In the genomic region with DNA sequence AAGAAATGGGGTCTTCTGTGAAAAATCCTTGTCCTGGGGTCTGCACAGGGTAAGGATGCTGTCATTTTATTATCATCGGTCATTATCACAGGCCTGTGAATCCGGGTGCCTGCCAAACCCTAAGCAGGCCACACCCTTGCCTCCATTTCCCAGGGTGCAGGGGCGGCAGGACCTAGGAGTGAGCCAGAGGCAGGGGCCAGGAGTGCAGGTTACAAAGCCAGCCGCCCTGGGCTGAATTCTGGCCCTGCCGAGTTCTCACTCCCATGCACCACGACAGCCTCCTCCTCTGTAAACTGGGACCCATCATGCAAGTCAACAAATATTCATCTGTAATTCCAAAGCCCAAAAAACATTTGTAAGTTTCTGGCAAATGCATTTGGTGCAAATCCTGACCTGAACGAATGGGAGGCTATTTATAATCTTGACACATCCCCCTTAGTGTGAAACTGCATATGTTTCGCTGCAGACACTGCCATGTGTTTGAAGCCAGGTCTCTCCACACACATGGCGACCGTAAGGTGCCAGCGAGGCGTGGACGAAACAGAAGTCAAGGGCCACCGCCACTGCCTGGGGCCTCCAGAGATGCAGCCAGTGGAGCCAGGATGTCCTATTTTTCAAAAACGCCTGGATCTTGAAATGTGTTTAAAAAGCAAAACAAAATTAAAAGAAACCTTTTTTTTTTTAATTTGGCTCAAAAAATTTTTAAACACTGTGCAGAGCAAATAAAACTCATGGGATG, we compare ENCODE assay signal across 33 cellular contexts. TPM values are rescaled to one million over a fixed set of nuclear protein-coding genes. Genes with fewer than 3 reads are reported as not detected.
DNase-seq lines count a peak whose midpoint lies in the region; ATAC-seq and TF ChIP-seq lines count a peak whose summit lies in the region.
"Had no signal": no experiment of that assay in that cellular context is flagged by ENCODE, and none has a peak within 500 bp of the region (broad histone marks: within the 10 kb centered on the region; RNA-seq: fewer than 3 reads in every experiment).

No MANE protein-coding gene starts in this region.

- no peaks in the 10 kb centered on the region for H3K9me3 Mint-ChIP-seq in activated CD4-positive, alpha-beta memory T cell treated with anti-CD3 and anti-CD28 coated beads, Interleukin-2, amount 10 ng/mL, durations not matched to agents 7 days and 5 days
- no peaks in the 10 kb centered on the region for H3K9me3 Mint-ChIP-seq in activated CD4-positive, alpha-beta memory T cell treated with anti-CD3 and anti-CD28 coated beads for 36 hours
- no peaks in the 10 kb centered on the region for H3K9me3 Mint-ChIP-seq in CD8-positive, alpha-beta T cell
- H3K9me3 Mint-ChIP-seq in activated naive CD8-positive, alpha-beta T cell (ENCODE audit: low read depth) = no peaks in the 10 kb centered on the region
- H3K9me3 Mint-ChIP-seq in nephron progenitor cell = no peaks in the 10 kb centered on the region
- H3K9me3 Mint-ChIP-seq: dendritic cell treated with granulocyte-macrophage colony-stimulating factor and Interleukin-4, amounts not matched to agents 40 ng/mL and 50 ng/mL, for 4 days; type B pancreatic cell had no signal

- peaks cover 96% of the 10 kb centered on the region for H3K4me1 ChIP-seq in CD8-positive, alpha-beta T cell (ENCODE audit: insufficient read depth, low read length)
- H3K4me1 ChIP-seq in foreskin keratinocyte = no peaks in the 10 kb centered on the region
- H3K4me1 ChIP-seq: A549, BE2C, left ventricle myocardium inferior had no signal

- H3K4me3 Mint-ChIP-seq in activated CD4-positive, alpha-beta memory T cell treated with anti-CD3 and anti-CD28 coated beads, Interleukin-2, amount 10 ng/mL, durations not matched to agents 7 days and 5 days = no peak overlapping the region
- H3K4me3 Mint-ChIP-seq in activated CD4-positive, alpha-beta memory T cell treated with anti-CD3 and anti-CD28 coated beads for 36 hours = no peak overlapping the region
- no peak overlapping the region for H3K4me3 Mint-ChIP-seq in CD8-positive, alpha-beta T cell
- H3K4me3 Mint-ChIP-seq in activated naive CD8-positive, alpha-beta T cell = peak overlapping the region; percentile 83
- H3K4me3 Mint-ChIP-seq in nephron progenitor cell = no peak overlapping the region
- H3K4me3 Mint-ChIP-seq: dendritic cell treated with granulocyte-macrophage colony-stimulating factor and Interleukin-4, amounts not matched to agents 40 ng/mL and 50 ng/mL, for 4 days; type B pancreatic cell had no signal

- no peaks in the 10 kb centered on the region for H3K27me3 Mint-ChIP-seq in activated CD4-positive, alpha-beta memory T cell treated with anti-CD3 and anti-CD28 coated beads, Interleukin-2, amount 10 ng/mL, durations not matched to agents 7 days and 5 days
- no peaks in the 10 kb centered on the region for H3K27me3 Mint-ChIP-seq in activated CD4-positive, alpha-beta memory T cell treated with anti-CD3 and anti-CD28 coated beads for 36 hours
- no peaks in the 10 kb centered on the region for H3K27me3 Mint-ChIP-seq in CD8-positive, alpha-beta T cell (ENCODE audit: low read depth)
- no peaks in the 10 kb centered on the region for H3K27me3 Mint-ChIP-seq in activated naive CD8-positive, alpha-beta T cell
- peaks cover 12% of the 10 kb centered on the region for H3K27me3 Mint-ChIP-seq in nephron progenitor cell (ENCODE audit: low read depth, poor library complexity)
- H3K27me3 Mint-ChIP-seq: type B pancreatic cell had no signal

- no peak for DNase-seq in activated CD4-positive, alpha-beta memory T cell treated with anti-CD3 and anti-CD28 coated beads, Interleukin-2, amount 10 ng/mL, durations not matched to agents 7 days and 5 days
- no peak for DNase-seq in activated CD4-positive, alpha-beta memory T cell treated with anti-CD3 and anti-CD28 coated beads for 36 hours
- DNase-seq in CD8-positive, alpha-beta T cell = no peak
- DNase-seq in nephron progenitor cell = no peak
- no peak for DNase-seq in NCI-H146 (lab: John Stamatoyannopoulos, UW)
- no peak for DNase-seq in foreskin keratinocyte
- DNase-seq: activated CD4-positive, alpha-beta T cell treated with anti-CD3 and anti-CD28 coated beads for 4 hours; activated CD8-positive, alpha-beta memory T cell treated with anti-CD3 and anti-CD28 coated beads, Interleukin-2, amount 50 U/mL, for 4 hours; BE2C; central memory CD4-positive, alpha-beta T cell; DMS79; GDM1; GOT3; islet precursor cell; Karpas-422; left ventricle myocardium inferior; NCI-H1436 treated with DMSO at 0.1 percent for 48 hours; NCI-H446 treated with DMSO at 0.1 percent for 48 hours; NCI-H82; ovary; retina; RPMI8226; small intestine; stimulated activated CD4-positive, alpha-beta T cell treated with anti-CD3 and anti-CD28 coated beads, Interleukin-1b, Interleukin-23, amount 100 ng/mL, for 48 hours; substantia nigra had no signal

- intact Hi-C loops in activated CD4-positive, alpha-beta memory T cell treated with anti-CD3 and anti-CD28 coated beads for 36 hours (cut with micrococcal nuclease) = no loop called here
- intact Hi-C loops in CD8-positive, alpha-beta T cell (cut with DNase I, micrococcal nuclease) = no loop called here

- H3K27me3 ChIP-seq in CD8-positive, alpha-beta T cell (ENCODE audit: insufficient read depth, low read length) = no peaks in the 10 kb centered on the region
- no peaks in the 10 kb centered on the region for H3K27me3 ChIP-seq in foreskin keratinocyte
- H3K27me3 ChIP-seq: BE2C, ovary had no signal

- CTCF ChIA-PET in activated CD4-positive, alpha-beta memory T cell treated with anti-CD3 and anti-CD28 coated beads, Interleukin-2, amount 10 ng/mL, durations not matched to agents 7 days and 5 days (lab: Charles Lee) = interaction anchor here (1.0 kb wide), 1 partner anchor 28 kb away, joined by 3 read pairs; no protein-coding TSS in a partner anchor
- CTCF ChIA-PET in activated CD4-positive, alpha-beta memory T cell treated with anti-CD3 and anti-CD28 coated beads for 36 hours (lab: Charles Lee) = interaction anchor here (1.8 kb wide), 1 partner anchor 28 kb away, joined by 10 read pairs; no protein-coding TSS in a partner anchor
- CTCF ChIA-PET in CD8-positive, alpha-beta T cell (lab: Charles Lee) = interaction anchor here (1.5 kb wide), 1 partner anchor 16 kb away, joined by 4 read pairs; no protein-coding TSS in a partner anchor

- no peak overlapping the region for H3K4me3 ChIP-seq in CD8-positive, alpha-beta T cell (ENCODE audit: low read depth, low read length)
- H3K4me3 ChIP-seq: A549, left ventricle myocardium inferior, ovary had no signal

- H3K27ac Mint-ChIP-seq in activated CD4-positive, alpha-beta memory T cell treated with anti-CD3 and anti-CD28 coated beads, Interleukin-2, amount 10 ng/mL, durations not matched to agents 7 days and 5 days = peak overlapping the region; percentile 96
- no peak overlapping the region for H3K27ac Mint-ChIP-seq in activated CD4-positive, alpha-beta memory T cell treated with anti-CD3 and anti-CD28 coated beads for 36 hours
- H3K27ac Mint-ChIP-seq in CD8-positive, alpha-beta T cell = peak overlapping the region; percentile 87
- H3K27ac Mint-ChIP-seq in activated naive CD8-positive, alpha-beta T cell = peak overlapping the region; percentile 97
- H3K27ac Mint-ChIP-seq in nephron progenitor cell = peak overlapping the region; percentile 3
- H3K27ac Mint-ChIP-seq: dendritic cell treated with granulocyte-macrophage colony-stimulating factor and Interleukin-4, amounts not matched to agents 40 ng/mL and 50 ng/mL, for 4 days; type B pancreatic cell had no signal

- H3K36me3 ChIP-seq in CD8-positive, alpha-beta T cell (ENCODE audit: insufficient read depth, low read length) = peaks cover 37% of the 10 kb centered on the region
- H3K36me3 ChIP-seq: BE2C, left ventricle myocardium inferior, ovary had no signal

- ATAC-seq in CD8-positive, alpha-beta T cell = no peak
- ATAC-seq in HG02759 (IDR thresholded peaks at IDR 0.05; ENCODE audit: unreplicated experiment) = no peak
- ATAC-seq in foreskin keratinocyte = no peak
- ATAC-seq: A549, HepG2 had no signal

- H3K27ac ChIP-seq in CD8-positive, alpha-beta T cell (ENCODE audit: low read depth, low read length) = no peak overlapping the region
- H3K27ac ChIP-seq in foreskin keratinocyte = no peak overlapping the region
- H3K27ac ChIP-seq: A549, left ventricle myocardium inferior had no signal

- peaks cover 95% of the 10 kb centered on the region for H3K4me1 Mint-ChIP-seq in activated CD4-positive, alpha-beta memory T cell treated with anti-CD3 and anti-CD28 coated beads, Interleukin-2, amount 10 ng/mL, durations not matched to agents 7 days and 5 days
- H3K4me1 Mint-ChIP-seq in activated CD4-positive, alpha-beta memory T cell treated with anti-CD3 and anti-CD28 coated beads for 36 hours (ENCODE audit: low read depth) = peaks cover 86% of the 10 kb centered on the region
- H3K4me1 Mint-ChIP-seq in CD8-positive, alpha-beta T cell (ENCODE audit: low read depth) = peaks cover 90% of the 10 kb centered on the region
- peaks cover 91% of the 10 kb centered on the region for H3K4me1 Mint-ChIP-seq in activated naive CD8-positive, alpha-beta T cell (ENCODE audit: low read depth)
- H3K4me1 Mint-ChIP-seq in nephron progenitor cell = peaks cover 58% of the 10 kb centered on the region

- peaks cover 95% of the 10 kb centered on the region for H3K36me3 Mint-ChIP-seq in activated CD4-positive, alpha-beta memory T cell treated with anti-CD3 and anti-CD28 coated beads, Interleukin-2, amount 10 ng/mL, durations not matched to agents 7 days and 5 days (ENCODE audit: low read depth)
- H3K36me3 Mint-ChIP-seq in activated CD4-positive, alpha-beta memory T cell treated with anti-CD3 and anti-CD28 coated beads for 36 hours = peaks cover 94% of the 10 kb centered on the region
- peaks cover 75% of the 10 kb centered on the region for H3K36me3 Mint-ChIP-seq in CD8-positive, alpha-beta T cell
- peaks cover 24% of the 10 kb centered on the region for H3K36me3 Mint-ChIP-seq in activated naive CD8-positive, alpha-beta T cell
- H3K36me3 Mint-ChIP-seq in nephron progenitor cell (ENCODE audit: low read depth) = no peaks in the 10 kb centered on the region
- H3K36me3 Mint-ChIP-seq: type B pancreatic cell had no signal

- no peaks in the 10 kb centered on the region for H3K9me3 ChIP-seq in CD8-positive, alpha-beta T cell (ENCODE audit: low read length)
- H3K9me3 ChIP-seq: A549, BE2C, left ventricle myocardium inferior, ovary had no signal

- TF ChIP-seq CTCF in CD8-positive, alpha-beta T cell (IDR thresholded peaks at IDR 0.05) = no peak
- TF ChIP-seq CTCF in nephron progenitor cell (IDR thresholded peaks at IDR 0.05) (no peak), foreskin keratinocyte (conservative IDR thresholded peaks at IDR 0.05) (no peak)

- POLR2A ChIA-PET in activated CD4-positive, alpha-beta memory T cell treated with anti-CD3 and anti-CD28 coated beads, Interleukin-2, amount 10 ng/mL, durations not matched to agents 7 days and 5 days (lab: Charles Lee) = interaction anchor here (0.7 to 7.6 kb wide), 9 partner anchors 12 to 193 kb away, joined by 3 to 134 read pairs (median 27); no protein-coding TSS in a partner anchor
- POLR2A ChIA-PET in activated CD4-positive, alpha-beta memory T cell treated with anti-CD3 and anti-CD28 coated beads for 36 hours (lab: Charles Lee) = interaction anchor here (1.1 to 11.9 kb wide), 9 partner anchors 17 to 134 kb away, joined by 3 to 114 read pairs (median 7); no protein-coding TSS in a partner anchor
- POLR2A ChIA-PET in CD8-positive, alpha-beta T cell (lab: Charles Lee) = interaction anchor here (1.2 to 1.6 kb wide), 3 partner anchors 10 to 42 kb away, joined by 3 to 4 read pairs (median 4); no protein-coding TSS in a partner anchor

RNA-seq across cellular contexts. Expression of a gene that starts 6.7 kb away (rescaled TPM):
- 100 to 1,000 TPM; 359 to 373 TPM for total RNA-seq in activated CD4-positive, alpha-beta memory T cell treated with anti-CD3 and anti-CD28 coated beads, Interleukin-2, amount 10 ng/mL, durations not matched to agents 7 days and 5 days
- total RNA-seq in activated CD4-positive, alpha-beta memory T cell treated with anti-CD3 and anti-CD28 coated beads for 36 hours = 100 to 1,000 TPM; 302 to 306 TPM
- 100 to 1,000 TPM; 318 to 324 TPM for total RNA-seq in CD8-positive, alpha-beta T cell
- not detected in 2 replicates for total RNA-seq in foreskin keratinocyte
- polyA plus RNA-seq in foreskin keratinocyte = not detected in 2 replicates
- total RNA-seq: endothelial cell of umbilical vein, HepG2, SK-MEL-5 had no signal
- polyA plus RNA-seq: A549, endothelial cell of umbilical vein, HepG2 had no signal

RNA-seq across cellular contexts. Expression of a gene that starts 52.2 kb away (rescaled TPM):
- 1 to 10 TPM; 6.1 to 7.5 TPM for total RNA-seq in activated CD4-positive, alpha-beta memory T cell treated with anti-CD3 and anti-CD28 coated beads, Interleukin-2, amount 10 ng/mL, durations not matched to agents 7 days and 5 days
- total RNA-seq in activated CD4-positive, alpha-beta memory T cell treated with anti-CD3 and anti-CD28 coated beads for 36 hours = 1 to 10 TPM; 9.0 TPM
- total RNA-seq in CD8-positive, alpha-beta T cell = 1 to 10 TPM; 2.1 to 2.2 TPM
- total RNA-seq in foreskin keratinocyte = 11.5 and 14.2 TPM in 2 replicates
- 11.1 TPM in 2 replicates for polyA plus RNA-seq in foreskin keratinocyte

Comparison
In these comparisons a context has a peak if more than half of its experiments do, and no peak if none do; other contexts are left out.
1. RNA of a gene that starts 6.7 kb away (total RNA-seq): 359 to 373 TPM in activated CD4-positive, alpha-beta memory T cell treated with anti-CD3 and anti-CD28 coated beads, Interleukin-2, amount 10 ng/mL, durations not matched to agents 7 days and 5 days, 318 to 324 TPM in CD8-positive, alpha-beta T cell and 302 to 306 TPM in activated CD4-positive, alpha-beta memory T cell treated with anti-CD3 and anti-CD28 coated beads for 36 hours; not detected in foreskin keratinocyte; every median in the first group is over 100 times any median in the second.